In genomic region chr4:39044364-39044946, GRCh38 we compare ENCODE assay signal across 8 cellular contexts. TPM values are rescaled to one million over a fixed set of nuclear protein-coding genes. Genes with fewer than 3 reads are reported as not detected.
DNase-seq lines count a peak whose midpoint lies in the region; ATAC-seq and TF ChIP-seq lines count a peak whose summit lies in the region.

No MANE protein-coding gene starts in this region.

- peaks cover 37% of the 10 kb centered on the region for H3K4me1 Mint-ChIP-seq in endothelial cell (ENCODE audit: unreplicated experiment)

- H3K4me1 ChIP-seq in NT2/D1 (ENCODE audit: insufficient read depth, insufficient read length) = no peaks in the 10 kb centered on the region
- peaks cover 23% of the 10 kb centered on the region for H3K4me1 ChIP-seq in mesodermal cell (ENCODE audit: control insufficient read depth, insufficient read depth, low read length, poor library complexity, severe bottlenecking)

- H3K27me3 Mint-ChIP-seq in endothelial cell (ENCODE audit: unreplicated experiment) = peaks cover 11% of the 10 kb centered on the region

- DNase-seq in CD1c-positive myeloid dendritic cell (ENCODE audit: extremely low spot score) (peak; percentile 96), NT2/D1 (ENCODE audit: low read depth, low spot score) (peak; percentile 84), endothelial cell (ENCODE audit: low spot score) (peak; percentile 92)
- peak; percentile 94 for DNase-seq in activated CD8-positive, alpha-beta memory T cell treated with anti-CD3 and anti-CD28 coated beads, Interleukin-2, amount 50 U/mL, for 24 hours (ENCODE audit: extremely low read depth)
- DNase-seq in stimulated activated CD8-positive, alpha-beta memory T cell treated with anti-CD3 and anti-CD28 coated beads, Interleukin-15, amount 100 ng/mL, for 24 hours (ENCODE audit: low read depth) = peak; percentile 83

- peak overlapping the region; percentile 92 for H3K4me3 Mint-ChIP-seq in endothelial cell (ENCODE audit: unreplicated experiment)

- H3K36me3 ChIP-seq in NT2/D1 (ENCODE audit: insufficient read depth, insufficient read length, low read length) (no peaks in the 10 kb centered on the region), mesodermal cell (ENCODE audit: control insufficient read depth, insufficient read depth, low read length) (peaks cover 8% of the 10 kb centered on the region)

- peak overlapping the region; percentile 42 for H3K9ac ChIP-seq in NT2/D1 (ENCODE audit: insufficient read length, low read depth)

- no peaks in the 10 kb centered on the region for H3K9me3 Mint-ChIP-seq in endothelial cell (ENCODE audit: unreplicated experiment)

- H3K9me3 ChIP-seq in NT2/D1 (ENCODE audit: insufficient read depth, low read length) (no peaks in the 10 kb centered on the region), mesodermal cell (ENCODE audit: control insufficient read depth, low read length) (no peaks in the 10 kb centered on the region)

- no peak for TF ChIP-seq CTCF in endothelial cell (IDR thresholded peaks at IDR 0.05; ENCODE audit: unreplicated experiment)

- H3K27me3 ChIP-seq in NT2/D1 (ENCODE audit: insufficient read depth, insufficient read length) = no peaks in the 10 kb centered on the region

- 0% methylated on average over 6 to 30 of the region's 53 CpGs for WGBS in mesodermal cell (ENCODE audit: insufficient coverage in 2 of 2), 2 experiments

- ATAC-seq in GM19397 (IDR thresholded peaks at IDR 0.05; ENCODE audit: unreplicated experiment) = peak; percentile 73
- peak; percentile 37 for ATAC-seq in HG03558 (IDR thresholded peaks at IDR 0.05; ENCODE audit: extremely low read depth, unreplicated experiment)

- H3K27ac ChIP-seq in mesodermal cell (ENCODE audit: low read depth, low read length, severe bottlenecking) = peak overlapping the region; percentile 83

- H3K36me3 Mint-ChIP-seq in endothelial cell (ENCODE audit: low read depth, unreplicated experiment) = peaks cover 3% of the 10 kb centered on the region

- H3K4me3 ChIP-seq in NT2/D1 (ENCODE audit: insufficient read length, low read depth) (peak overlapping the region; percentile 53), mesodermal cell (ENCODE audit: extremely low read depth, insufficient read depth, low read length, poor library complexity, severe bottlenecking) (peak overlapping the region; percentile 62)

- peak overlapping the region; percentile 98 for H3K27ac Mint-ChIP-seq in endothelial cell (ENCODE audit: unreplicated experiment)

RNA-seq across cellular contexts. Expression of gene TMEM156, which starts 12.2 kb away (rescaled TPM):
- total RNA-seq in endothelial cell (ENCODE audit: unreplicated experiment) = not detected
- polyA plus RNA-seq in mesodermal cell (2013, experiment 1 of 2) = 1.2 TPM
- 1.3 TPM for polyA plus RNA-seq in mesodermal cell (2013, experiment 2 of 2)

RNA-seq across cellular contexts. Expression of gene KLHL5, which starts 17.6 kb away (rescaled TPM):
- 46.0 TPM for total RNA-seq in endothelial cell (ENCODE audit: unreplicated experiment)
- polyA plus RNA-seq in mesodermal cell (2013, experiment 1 of 2) = 65.7 TPM
- polyA plus RNA-seq in mesodermal cell (2013, experiment 2 of 2) = 66.3 TPM

Comparison
In these comparisons a context has a peak if more than half of its experiments do, and no peak if none do; other contexts are left out.
1. Peak in every context shown above with its lines: DNase-seq, ATAC-seq, H3K4me3 ChIP-seq and H3K27ac ChIP-seq.